In genomic region chr7:85095357-85095756, GRCh38 we compare ENCODE assay signal across 13 cellular contexts.
"Had no signal": no experiment of that assay in that cellular context is flagged by ENCODE, and none has a peak within 500 bp of the region (broad histone marks: within the 10 kb centered on the region; RNA-seq: fewer than 3 reads in every experiment).

No MANE protein-coding gene starts in this region.

- H3K9me3 ChIP-seq: esophagus squamous epithelium, mucosa of descending colon had no signal

- H3K27ac ChIP-seq: esophagus squamous epithelium, skin epidermis had no signal

- H3K36me3 ChIP-seq: esophagus squamous epithelium had no signal

- DNase-seq: activated CD4-positive, alpha-beta T cell treated with anti-CD3 and anti-CD28 coated beads for 36 hours; activated CD4-positive, alpha-beta T cell treated with anti-CD3 and anti-CD28 coated beads, Interleukin-2, amount 50 U/mL, for 48 hours; activated T-cell treated with anti-CD3 and anti-CD28 coated beads for 4 hours; caudate nucleus; effector CD8-positive, alpha-beta T cell; esophagus squamous epithelium; kidney; mesenchymal stem cell; mucosa of descending colon; naive B cell; trophoblast cell had no signal

- H3K27me3 ChIP-seq: esophagus squamous epithelium had no signal

- ATAC-seq: activated CD4-positive, alpha-beta T cell treated with anti-CD3 and anti-CD28 coated beads for 36 hours; mucosa of descending colon; WTC11 had no signal

- H3K4me3 ChIP-seq: esophagus squamous epithelium, mucosa of descending colon, skin epidermis had no signal
